In genomic region chr5:893137-893506, GRCh38 we compare ENCODE assay signal across 1 cellular context.
TF ChIP-seq lines count a peak whose summit lies in the region.

No MANE protein-coding gene starts in this region.

TF ChIP-seq in K562, 482 proteins besides CTCF, POLR2A, EP300 and RAD21 (continued from another document):
- TF ChIP-seq ZBTB11 (CRISPR knock-in tag; IDR thresholded peaks at IDR 0.05) (no peak), TOE1 (IDR thresholded peaks at IDR 0.05; ENCODE audit: borderline replicate concordance) (no peak), TOE1 (CRISPR knock-in tag; IDR thresholded peaks at IDR 0.05; ENCODE audit: borderline replicate concordance, low read depth) (0 out of 2 replicates have a peak, but pooled peaks have one; percentile 24), ZFP30 (CRISPR knock-in tag; IDR thresholded peaks at IDR 0.05; ENCODE audit: borderline replicate concordance) (no peak), ZBTB12 (CRISPR knock-in tag; IDR thresholded peaks at IDR 0.05) (no peak), SRSF9 (IDR thresholded peaks at IDR 0.05; ENCODE audit: borderline replicate concordance, low read depth, low read length) (no peak), TCFL5 (CRISPR knock-in tag; conservative IDR thresholded peaks at IDR 0.05) (no peak), XRCC4 (IDR thresholded peaks at IDR 0.05; ENCODE audit: extremely low read depth, insufficient read depth, insufficient read length) (no peak), SOX6 (IDR thresholded peaks at IDR 0.05) (no peak), BCLAF1 (IDR thresholded peaks at IDR 0.05; ENCODE audit: borderline replicate concordance in 1 of 2, control insufficient read depth in 1 of 2, low read depth in 2 of 2, low read length in 1 of 2) (no peak), NR2F6 (CRISPR knock-in tag; IDR thresholded peaks at IDR 0.05) (0 out of 2 replicates have a peak, but pooled peaks have one; percentile 46)
TF ChIP-seq in K562: peak in this region for 11.
